17 cellular contexts compared by ENCODE assay signal in genomic region chr22:48579915-48580279, GRCh38.
DNase-seq lines count a peak whose midpoint lies in the region; ATAC-seq and TF ChIP-seq lines count a peak whose summit lies in the region.
"Had no signal": no experiment of that assay in that cellular context is flagged by ENCODE, and none has a peak within 500 bp of the region (broad histone marks: within the 10 kb centered on the region; RNA-seq: fewer than 3 reads in every experiment).

No MANE protein-coding gene starts in this region.

- H3K27ac Mint-ChIP-seq in WTC11: peak overlapping the region; percentile 66; the same call in 1 of the 2 replicates

- no peak overlapping the region for H3K27ac ChIP-seq in BLaER1 treated with 17β-estradiol and CSF1 and Interleukin-3, amounts not matched to agents 10 nM and 100 nM
- peak overlapping the region; percentile 52 for H3K27ac ChIP-seq in layer of hippocampus (ENCODE audit: low read depth, low read length)
- H3K27ac ChIP-seq in thoracic aorta: peak overlapping the region; percentile 55 to 60

- DNase-seq in WTC11 (ENCODE audit: low spot score) (no peak), thoracic aorta (ENCODE audit: low spot score) (no peak), SHP77 (lab: John Stamatoyannopoulos, UW) (no peak), NCI-H1048 (lab: John Stamatoyannopoulos, UW) (no peak)
- DNase-seq: ACHN, AML-193, DND-41, KG1, NCI-H1417, NCI-H1930, NCI-H2171, NCI-H446 treated with DMSO at 0.1 percent for 48 hours, SK-N-SH had no signal

- no peaks in the 10 kb centered on the region for H3K9me3 Mint-ChIP-seq in WTC11

- POLR2A ChIA-PET in WTC11 (lab: Charles Lee): no interaction called here

- peaks cover 0 to 68% (median 59%) of the 10 kb centered on the region in 11 experiments; a peak in 18 of 22 replicates for H4K20me1 ChIP-seq in BLaER1 treated with 17β-estradiol and CSF1 and Interleukin-3, amounts not matched to agents 10 nM and 100 nM

- no peak overlapping the region; a peak in 1 of 20 replicates for H3K4me3 ChIP-seq in BLaER1 treated with 17β-estradiol and CSF1 and Interleukin-3, amounts not matched to agents 10 nM and 100 nM
- H3K4me3 ChIP-seq in thoracic aorta: peak overlapping the region; percentile 17

- no peaks in the 10 kb centered on the region for H3K27me3 Mint-ChIP-seq in WTC11 (ENCODE audit: low read depth)

- H3K4me1 ChIP-seq in BLaER1 treated with 17β-estradiol and CSF1 and Interleukin-3, amounts not matched to agents 10 nM and 100 nM: peaks cover 10 to 61% (median 52%) of the 10 kb centered on the region in 10 experiments; a peak in 19 of 20 replicates
- peaks cover 3 to 42% of the 10 kb centered on the region in 2 donors for H3K4me1 ChIP-seq in thoracic aorta (ENCODE audit: control insufficient read depth in 1 of 2, low read depth in 2 of 2)

- H3K36me3 ChIP-seq in BLaER1 treated with 17β-estradiol and CSF1 and Interleukin-3, amounts not matched to agents 10 nM and 100 nM: no peaks in the 10 kb centered on the region
- H3K36me3 ChIP-seq in thoracic aorta: no peaks in the 10 kb centered on the region

- no peak overlapping the region for H3K9ac ChIP-seq in BLaER1 treated with 17β-estradiol and CSF1 and Interleukin-3, amounts not matched to agents 10 nM and 100 nM
- H3K9ac ChIP-seq: SK-N-SH had no signal

- no peak overlapping the region for H3K4me3 Mint-ChIP-seq in WTC11

- no peaks in the 10 kb centered on the region for H3K36me3 Mint-ChIP-seq in WTC11

- CTCF ChIA-PET in WTC11 (lab: Charles Lee): no interaction called here

- no peak for TF ChIP-seq CTCF in WTC11 (IDR thresholded peaks at IDR 0.05)
- no peak for TF ChIP-seq CTCF in thoracic aorta (IDR thresholded peaks at IDR 0.05)

- H3K4me2 ChIP-seq in BLaER1 treated with 17β-estradiol and CSF1 and Interleukin-3, amounts not matched to agents 10 nM and 100 nM: peak overlapping the region in 8 of 11 experiments; percentile 6 to 100 (median 98); a peak in 8 of 22 replicates
- H3K4me2 ChIP-seq: SK-N-SH had no signal

- no peak for ATAC-seq in WTC11
- ATAC-seq in thoracic aorta (ENCODE audit: insufficient number of reproducible peaks, low FRiP score, low read depth): no peak
- no peak for ATAC-seq in GM21423 (IDR thresholded peaks at IDR 0.05; ENCODE audit: unreplicated experiment)
- ATAC-seq: Panc1 had no signal

- H3K27me3 ChIP-seq in BLaER1 treated with 17β-estradiol and CSF1 and Interleukin-3, amounts not matched to agents 10 nM and 100 nM: peaks cover 83 to 94% (median 86%) of the 10 kb centered on the region in 11 experiments
- H3K27me3 ChIP-seq in layer of hippocampus (ENCODE audit: control insufficient read depth, insufficient read depth, low read length) (no peaks in the 10 kb centered on the region), thoracic aorta (replicated peaks; ENCODE audit: insufficient read depth) (no peaks in the 10 kb centered on the region)

- H3K9me3 ChIP-seq in BLaER1 treated with 17β-estradiol and CSF1 and Interleukin-3, amounts not matched to agents 10 nM and 100 nM (replicated peaks in 1 of 11): peaks cover 0 to 8% (median 0%) of the 10 kb centered on the region in 11 experiments; a peak in 3 of 22 replicates
- no peaks in the 10 kb centered on the region for H3K9me3 ChIP-seq in thoracic aorta
- H3K9me3 ChIP-seq: SK-N-SH had no signal

- H3K4me1 Mint-ChIP-seq in WTC11: peaks cover 14% of the 10 kb centered on the region

TF ChIP-seq in WTC11, 78 proteins besides CTCF, POLR2A, EP300 and RAD21:
- TF ChIP-seq ETV6 (CRISPR knock-in tag; IDR thresholded peaks at IDR 0.05) (no peak), ZNF425 (CRISPR knock-in tag; conservative IDR thresholded peaks at IDR 0.05) (no peak), ERG (CRISPR knock-in tag; IDR thresholded peaks at IDR 0.05) (no peak), HMGXB4 (CRISPR knock-in tag; IDR thresholded peaks at IDR 0.05) (no peak), NR2C2 (CRISPR knock-in tag; IDR thresholded peaks at IDR 0.05) (no peak), HMGA2 (CRISPR knock-in tag; IDR thresholded peaks at IDR 0.05) (no peak), FOXP1 (CRISPR knock-in tag; IDR thresholded peaks at IDR 0.05; ENCODE audit: borderline replicate concordance) (no peak), TEAD1 (CRISPR knock-in tag; IDR thresholded peaks at IDR 0.05) (no peak), ZBTB21 (CRISPR knock-in tag; IDR thresholded peaks at IDR 0.05; ENCODE audit: borderline replicate concordance) (no peak), CBFB (CRISPR knock-in tag; IDR thresholded peaks at IDR 0.05; ENCODE audit: low read depth) (no peak)

Comparison
In these comparisons a context has a peak if more than half of its experiments do, and no peak if none do; other contexts are left out.
1. H3K27ac ChIP-seq: peak in layer of hippocampus (single experiment) and thoracic aorta (2 of 2); none in BLaER1 treated with 17β-estradiol and CSF1 and Interleukin-3, amounts not matched to agents 10 nM and 100 nM (0 of 11).